In the genomic region with DNA sequence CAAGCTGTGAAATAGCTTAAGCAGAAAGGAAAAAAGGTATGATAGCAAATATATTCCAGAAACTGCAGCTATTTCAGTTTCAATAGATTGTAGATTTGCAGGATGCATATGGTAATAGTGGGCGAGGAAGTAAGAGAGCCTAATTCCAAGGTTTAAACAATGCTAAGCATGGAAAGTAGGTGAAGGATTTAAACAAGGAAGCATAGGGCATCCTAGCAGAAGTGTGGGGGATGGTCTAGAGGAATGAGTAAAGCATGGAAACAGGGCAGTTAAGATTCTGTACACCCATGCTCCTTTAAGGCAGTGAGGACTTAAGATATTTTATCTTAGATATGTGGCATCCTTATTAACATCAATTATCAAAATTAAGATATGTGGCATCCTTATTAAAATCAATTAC, we compare ENCODE assay signal across 8 cellular contexts. TPM values are rescaled to one million over a fixed set of nuclear protein-coding genes. Genes with fewer than 3 reads are reported as not detected.
DNase-seq lines count a peak whose midpoint lies in the region; ATAC-seq and TF ChIP-seq lines count a peak whose summit lies in the region.

No MANE protein-coding gene starts in this region.

- H3K4me1 ChIP-seq in upper lobe of right lung = peaks cover 43% of the 10 kb centered on the region

- H3K4me3 Mint-ChIP-seq in stimulated activated naive CD8-positive, alpha-beta T cell treated with anti-CD3 and anti-CD28 coated beads, Interleukin-15, Interleukin-2, amounts not matched to agents 100 ng/mL and 50 ng/mL, for 24 hours = peak overlapping the region; percentile 94
- H3K4me3 Mint-ChIP-seq in activated naive CD8-positive, alpha-beta T cell treated with anti-CD3 and anti-CD28 coated beads for 36 hours = peak overlapping the region; percentile 95

- H3K4me1 Mint-ChIP-seq in stimulated activated naive CD8-positive, alpha-beta T cell treated with anti-CD3 and anti-CD28 coated beads, Interleukin-15, Interleukin-2, amounts not matched to agents 100 ng/mL and 50 ng/mL, for 24 hours (ENCODE audit: low read depth) = peaks cover 68% of the 10 kb centered on the region
- H3K4me1 Mint-ChIP-seq in activated naive CD8-positive, alpha-beta T cell treated with anti-CD3 and anti-CD28 coated beads for 36 hours = peaks cover 54% of the 10 kb centered on the region

- no peaks in the 10 kb centered on the region for H3K9me3 Mint-ChIP-seq in stimulated activated naive CD8-positive, alpha-beta T cell treated with anti-CD3 and anti-CD28 coated beads, Interleukin-15, Interleukin-2, amounts not matched to agents 100 ng/mL and 50 ng/mL, for 24 hours
- peaks cover 3% of the 10 kb centered on the region for H3K9me3 Mint-ChIP-seq in activated naive CD8-positive, alpha-beta T cell treated with anti-CD3 and anti-CD28 coated beads for 36 hours

- H3K36me3 ChIP-seq in upper lobe of right lung = peaks cover 16% of the 10 kb centered on the region

- intact Hi-C loops in upper lobe of right lung (cut with DNase I) = no loop called here

- H3K27me3 ChIP-seq in upper lobe of right lung = no peaks in the 10 kb centered on the region

- ATAC-seq in stimulated activated naive CD8-positive, alpha-beta T cell treated with anti-CD3 and anti-CD28 coated beads, Interleukin-15, Interleukin-2, amounts not matched to agents 100 U/mL and 50 U/mL, for 24 hours = no peak
- no peak for ATAC-seq in upper lobe of right lung
- ATAC-seq in HG02840 (IDR thresholded peaks at IDR 0.05; ENCODE audit: low FRiP score, unreplicated experiment) = no peak
- no peak for ATAC-seq in GM19452 (IDR thresholded peaks at IDR 0.05; ENCODE audit: unreplicated experiment)

- H3K36me3 Mint-ChIP-seq in stimulated activated naive CD8-positive, alpha-beta T cell treated with anti-CD3 and anti-CD28 coated beads, Interleukin-15, Interleukin-2, amounts not matched to agents 100 ng/mL and 50 ng/mL, for 24 hours (ENCODE audit: low read depth) = peaks cover 46% of the 10 kb centered on the region
- peaks cover 47% of the 10 kb centered on the region for H3K36me3 Mint-ChIP-seq in activated naive CD8-positive, alpha-beta T cell treated with anti-CD3 and anti-CD28 coated beads for 36 hours

- peak overlapping the region; percentile 95 for H3K4me3 ChIP-seq in upper lobe of right lung

- DNase-seq in stimulated activated naive CD8-positive, alpha-beta T cell treated with anti-CD3 and anti-CD28 coated beads, Interleukin-15, Interleukin-2, amounts not matched to agents 100 U/mL and 50 U/mL, for 24 hours = no peak
- DNase-seq in activated naive CD8-positive, alpha-beta T cell treated with anti-CD3 and anti-CD28 coated beads for 36 hours = no peak
- DNase-seq in left kidney (ENCODE audit: low read depth, low spot score) = peak; percentile 25
- DNase-seq in upper lobe of right lung = no peak
- DNase-seq in NCI-H1048 (lab: John Stamatoyannopoulos, UW) = no peak

- no peaks in the 10 kb centered on the region for H3K9me3 ChIP-seq in upper lobe of right lung

- no peak for TF ChIP-seq CTCF in upper lobe of right lung (IDR thresholded peaks at IDR 0.05)

- H3K27ac ChIP-seq in upper lobe of right lung = no peak overlapping the region

- no peaks in the 10 kb centered on the region for H3K27me3 Mint-ChIP-seq in stimulated activated naive CD8-positive, alpha-beta T cell treated with anti-CD3 and anti-CD28 coated beads, Interleukin-15, Interleukin-2, amounts not matched to agents 100 ng/mL and 50 ng/mL, for 24 hours
- no peaks in the 10 kb centered on the region for H3K27me3 Mint-ChIP-seq in activated naive CD8-positive, alpha-beta T cell treated with anti-CD3 and anti-CD28 coated beads for 36 hours

- H3K27ac Mint-ChIP-seq in stimulated activated naive CD8-positive, alpha-beta T cell treated with anti-CD3 and anti-CD28 coated beads, Interleukin-15, Interleukin-2, amounts not matched to agents 100 ng/mL and 50 ng/mL, for 24 hours = peak overlapping the region; percentile 77
- peak overlapping the region; percentile 75 for H3K27ac Mint-ChIP-seq in activated naive CD8-positive, alpha-beta T cell treated with anti-CD3 and anti-CD28 coated beads for 36 hours

RNA-seq across cellular contexts. Expression of gene IVNS1ABP, which starts 2.6 kb away (rescaled TPM):
- total RNA-seq in activated naive CD8-positive, alpha-beta T cell treated with anti-CD3 and anti-CD28 coated beads for 36 hours = 100 to 1,000 TPM; 137 to 139 TPM
- 88.6 TPM for total RNA-seq in upper lobe of right lung
